Comparison of ENCODE assay signal across 1 cellular context in genomic region chr7:74223711-74224510, GRCh38.
TF ChIP-seq lines count a peak whose summit lies in the region.

No MANE protein-coding gene starts in this region.

TF ChIP-seq in H1, 55 proteins besides CTCF, POLR2A, EP300 and RAD21:
- TF ChIP-seq ZNF274 (IDR thresholded peaks at IDR 0.05; ENCODE audit: borderline replicate concordance, extremely low read depth, low read length) (no peak), SAP30 (IDR thresholded peaks at IDR 0.05; ENCODE audit: insufficient read depth, insufficient replicate concordance, low read length) (no peak), GABPA (IDR thresholded peaks at IDR 0.05; ENCODE audit: borderline replicate concordance, insufficient read depth, low read length) (no peak)
